In genomic region chr1:54975709-54976108, GRCh38 we compare ENCODE assay signal across 22 cellular contexts. TPM values are rescaled to one million over a fixed set of nuclear protein-coding genes. Genes with fewer than 3 reads are reported as not detected.
A peak's percentile ranks its signal among the peaks of the same experiment; 100 is the strongest.
DNase-seq lines count a peak whose midpoint lies in the region; ATAC-seq, FAIRE-seq and TF ChIP-seq lines count a peak whose summit lies in the region.
"Had no signal": no experiment of that assay in that cellular context is flagged by ENCODE, and none has a peak within 500 bp of the region (broad histone marks: within the 10 kb centered on the region; RNA-seq: fewer than 3 reads in every experiment).

No MANE protein-coding gene starts in this region.

- H4K20me1 ChIP-seq in PC-9 (ENCODE audit: insufficient read depth): no peaks in the 10 kb centered on the region
- no peaks in the 10 kb centered on the region for H4K20me1 ChIP-seq in keratinocyte (ENCODE audit: control insufficient read depth, extremely low read depth, insufficient read depth, low read length)

- intact Hi-C loops in PC-9 (cut with micrococcal nuclease; ENCODE audit: unreplicated experiment): no loop called here

- H3K79me2 ChIP-seq in PC-9 (ENCODE audit: low read depth) (no peaks in the 10 kb centered on the region), keratinocyte (ENCODE audit: control insufficient read depth, insufficient read depth, low read length) (no peaks in the 10 kb centered on the region)

- no peak overlapping the region for H3K4me3 ChIP-seq in PC-9
- no peak overlapping the region for H3K4me3 ChIP-seq in keratinocyte (ENCODE audit: control insufficient read depth in 2 of 3, extremely low read depth in 1 of 3, insufficient read depth in 2 of 3, low read depth in 1 of 3, low read length in 3 of 3)
- H3K4me3 ChIP-seq: MG63, SK-N-MC had no signal

- CTCF ChIA-PET in PC-9 (lab: Charles Lee): no interaction called here

- DNase-seq in AG20443 (ENCODE audit: low spot score) (peak; percentile 0), DMS53 treated with DMSO at 0.1 percent for 48 hours (lab: John Stamatoyannopoulos, UW; ENCODE audit: unreplicated experiment) (peak; percentile 39), PC-9 (no peak), keratinocyte (ENCODE audit: low read depth, low spot score) (no peak), AG08396 (ENCODE audit: low spot score) (no peak), NK-92 (lab: John Stamatoyannopoulos, UW; ENCODE audit: unreplicated experiment) (no peak)
- DNase-seq: DND-41, GOT3, Kasumi-1, MG63, NCI-H1048, NCI-H1436, OCI-M1 had no signal

- BruUV-seq in PC-9 (replicated peaks; lab: Mats Ljungman, UMichigan): no TSS peak

- peaks cover 36% of the 10 kb centered on the region for H3F3A ChIP-seq in PC-9 (ENCODE audit: insufficient read depth, low read depth)

- H3K36me3 ChIP-seq in PC-9 (ENCODE audit: low read depth) (no peaks in the 10 kb centered on the region), keratinocyte (ENCODE audit: control insufficient read depth in 2 of 2, extremely low read depth in 1 of 2, insufficient read depth in 2 of 2, low read length in 2 of 2) (no peaks in the 10 kb centered on the region)
- H3K36me3 ChIP-seq: MG63 had no signal

- ATAC-seq in HG03095 (IDR thresholded peaks at IDR 0.05; ENCODE audit: unreplicated experiment) (no peak), GM21576 (IDR thresholded peaks at IDR 0.05; ENCODE audit: unreplicated experiment) (no peak)

- no peaks in the 10 kb centered on the region for H3K27me3 ChIP-seq in PC-9 (ENCODE audit: insufficient read depth, low read depth)
- H3K27me3 ChIP-seq in keratinocyte (ENCODE audit: control insufficient read depth, extremely low read depth, insufficient read depth, low read length): peaks cover 6% of the 10 kb centered on the region
- H3K27me3 ChIP-seq: MG63 had no signal

- H3K9ac ChIP-seq in keratinocyte (ENCODE audit: control insufficient read depth, extremely low read depth, insufficient read depth, low read length): no peak overlapping the region

- peak; percentile 67 for FAIRE-seq in keratinocyte (lab: Jason Lieb, UNC)
- FAIRE-seq: G401.6 had no signal

- POLR2A ChIA-PET in PC-9 (lab: Charles Lee; ENCODE audit: unreplicated experiment): interaction anchor here (0.7 kb wide), 1 partner anchor 487 kb away, joined by 3 read pairs; no protein-coding TSS in a partner anchor

- H3K27ac ChIP-seq in PC-9 (no peak overlapping the region), keratinocyte (ENCODE audit: control insufficient read depth, insufficient read depth, low read length) (no peak overlapping the region)
- H3K27ac ChIP-seq: C4-2B, SK-N-MC had no signal

- H2AFZ ChIP-seq in PC-9: no peak overlapping the region
- no peak overlapping the region for H2AFZ ChIP-seq in keratinocyte (ENCODE audit: control insufficient read depth, low read length)

- H3K4me1 ChIP-seq in PC-9 (replicated peaks; ENCODE audit: insufficient read depth) (peaks cover 77% of the 10 kb centered on the region), keratinocyte (ENCODE audit: control insufficient read depth, extremely low read depth, insufficient read depth, low read length) (peaks cover 35% of the 10 kb centered on the region)

- H3K4me2 ChIP-seq in PC-9 (peak overlapping the region; percentile 44; the same call in 1 of the 2 replicates), keratinocyte (ENCODE audit: control insufficient read depth, extremely low read depth, insufficient read depth, low read depth, low read length) (no peak overlapping the region)

- no peaks in the 10 kb centered on the region for H3K9me2 ChIP-seq in PC-9 (ENCODE audit: insufficient read depth)

- no peak for TF ChIP-seq CTCF in PC-9 (conservative IDR thresholded peaks at IDR 0.05)
- TF ChIP-seq CTCF in keratinocyte (optimal IDR thresholded peaks at IDR 0.05 in 1 of 3, IDR thresholded peaks at IDR 0.05 in 1 of 3, conservative IDR thresholded peaks at IDR 0.05 in 1 of 3; ENCODE audit: extremely low read depth in 1 of 3, insufficient read depth in 2 of 3, low read length in 3 of 3): no peak

- no peaks in the 10 kb centered on the region for H3K9me3 ChIP-seq in PC-9 (ENCODE audit: insufficient read depth, low read depth)
- no peaks in the 10 kb centered on the region for H3K9me3 ChIP-seq in keratinocyte (ENCODE audit: control insufficient read depth, low read depth, low read length)
- H3K9me3 ChIP-seq: MG63 had no signal

- H3K9me1 ChIP-seq in keratinocyte (ENCODE audit: control insufficient read depth, extremely low read depth, insufficient read depth, low read length): no peaks in the 10 kb centered on the region

- dilution Hi-C loops in keratinocyte (cut with MboI; ENCODE audit: extremely low pct_ligation_motif_present, low sequenced_read_pairs): no loop called here

RNA-seq across cellular contexts. Expression of gene TMEM61, which starts 4.7 kb away (rescaled TPM):
- 3.8 and 5.0 TPM in 2 replicates for total RNA-seq in PC-9 (2021)
- polyA plus RNA-seq in keratinocyte: 0.49 to 1.1 TPM (median 1.0 TPM) in 3 replicates
- 0.65 TPM for polyA plus RNA-seq in keratinocyte (2011; ENCODE audit: low read depth)
- polyA plus RNA-seq in keratinocyte (2011; cell fraction: cytosol; rRNA removed): 0.69 and 1.9 TPM in 2 replicates
- 1.2 and 1.8 TPM in 2 replicates for polyA plus RNA-seq in keratinocyte (2011; cell fraction: nucleus; rRNA removed)
- 1.3 and 1.4 TPM in 2 replicates for polyA plus RNA-seq in keratinocyte (2012; ENCODE audit: low replicate concordance)
- polyA minus RNA-seq in keratinocyte: 0.32 to 0.36 TPM in 2 of 3 replicates, not detected in the other
- polyA minus RNA-seq in keratinocyte (2011; cell fraction: cytosol; rRNA and poly(A)+ RNA removed): 2.5 TPM
- polyA minus RNA-seq in keratinocyte (2011; cell fraction: nucleus; rRNA and poly(A)+ RNA removed): 0.53 and 0.93 TPM in 2 replicates
- total RNA-seq: A673; RPMI7951; T-helper 2 cell treated with Interferon-gamma antibody and Interleukin-4, amounts not matched to agents 100 ng/mL and 5 ng/mL, for 36 hours had no signal
- polyA plus RNA-seq: IgD-negative memory B cell had no signal

RNA-seq across cellular contexts. Expression of gene BSND, which starts 23.0 kb away (rescaled TPM):
- total RNA-seq in PC-9 (2021): 0.09 TPM in 1 of 2 replicates, not detected in the other
- not detected in 3 replicates for polyA plus RNA-seq in keratinocyte
- polyA plus RNA-seq in keratinocyte (2011; ENCODE audit: low read depth): not detected
- not detected in 2 replicates for polyA plus RNA-seq in keratinocyte (2011; cell fraction: cytosol; rRNA removed)
- polyA plus RNA-seq in keratinocyte (2011; cell fraction: nucleus; rRNA removed): not detected in 2 replicates
- not detected in 2 replicates for polyA plus RNA-seq in keratinocyte (2012; ENCODE audit: low replicate concordance)
- polyA minus RNA-seq in keratinocyte: not detected in 3 replicates
- polyA minus RNA-seq in keratinocyte (2011; cell fraction: cytosol; rRNA and poly(A)+ RNA removed): not detected
- not detected in 2 replicates for polyA minus RNA-seq in keratinocyte (2011; cell fraction: nucleus; rRNA and poly(A)+ RNA removed)
- total RNA-seq: A673; RPMI7951; T-helper 2 cell treated with Interferon-gamma antibody and Interleukin-4, amounts not matched to agents 100 ng/mL and 5 ng/mL, for 36 hours had no signal
- polyA plus RNA-seq: IgD-negative memory B cell had no signal

Comparison
In these comparisons a context has a peak if more than half of its experiments do, and no peak if none do; other contexts are left out.
1. DNase-seq: peak in AG20443 (single experiment) and DMS53 treated with DMSO at 0.1 percent for 48 hours (single experiment); none in PC-9 (0 of 2), keratinocyte (single experiment), AG08396 (single experiment) and NK-92 (single experiment).